8 cellular contexts compared by ENCODE assay signal in the genomic region with DNA sequence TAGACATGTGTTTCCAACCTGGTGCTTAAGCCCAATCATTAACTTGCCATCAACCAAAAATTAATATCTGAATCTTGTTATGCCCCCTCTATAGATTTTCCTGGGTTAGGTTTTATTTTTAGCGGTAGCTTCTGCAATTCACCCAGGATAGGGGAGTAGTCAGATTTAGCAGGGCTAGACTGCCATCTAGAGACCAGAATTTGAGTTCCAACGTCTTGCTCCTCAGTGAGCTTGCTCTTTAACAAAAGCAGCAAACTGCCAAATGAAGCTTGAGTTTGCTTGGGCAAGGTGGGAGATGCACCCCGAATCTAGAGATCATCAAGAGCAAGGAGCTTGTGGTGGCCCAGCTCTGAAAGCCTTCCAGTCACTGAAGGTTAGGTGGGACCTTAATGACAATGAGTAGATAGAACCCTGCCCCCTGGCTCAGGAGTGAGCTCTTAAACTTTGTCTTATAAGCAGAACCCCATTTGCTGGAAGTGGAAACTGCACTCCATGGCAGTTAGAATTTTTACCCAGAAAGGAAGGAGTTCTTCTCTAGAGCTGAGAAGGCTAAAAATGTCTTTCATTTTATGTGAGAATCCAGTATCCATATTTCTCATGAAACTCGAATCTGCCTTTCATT.
A peak's percentile ranks its signal among the peaks of the same experiment; 100 is the strongest.
DNase-seq lines count a peak whose midpoint lies in the region; ATAC-seq and TF ChIP-seq lines count a peak whose summit lies in the region.

No MANE protein-coding gene starts in this region.

- no peak overlapping the region for H3K4me3 ChIP-seq in upper lobe of right lung

- H3K4me1 ChIP-seq in upper lobe of right lung, result no peaks in the 10 kb centered on the region

- no peaks in the 10 kb centered on the region for H3K9me3 ChIP-seq in upper lobe of right lung

- H3K27ac ChIP-seq in upper lobe of right lung, result no peak overlapping the region

- H3K36me3 ChIP-seq in upper lobe of right lung, result no peaks in the 10 kb centered on the region

- ATAC-seq in left colon (peak; percentile 90), upper lobe of right lung (peak; percentile 90)

- POLR2A ChIA-PET in HEK293T (lab: Yijun Ruan, JAX), result no interaction called here

- no peaks in the 10 kb centered on the region for H3K27me3 ChIP-seq in upper lobe of right lung

- intact Hi-C loops in left colon (cut with DNase I, micrococcal nuclease) (loop anchor here in 1 of 2 donors (10.0 kb wide), 1 partner anchor 912 kb away; no protein-coding TSS in a partner anchor), upper lobe of right lung (cut with DNase I) (no loop called here)

- DNase-seq in DMS114 treated with DMSO at 0.1 percent for 48 hours (lab: John Stamatoyannopoulos, UW; ENCODE audit: unreplicated experiment), result peak; percentile 5
- DNase-seq in HEK293T (ENCODE audit: extremely low spot score), result peak; percentile 53
- DNase-seq in NCI-H460 (ENCODE audit: extremely low read depth, low read depth), result peak; percentile 18
- DNase-seq in cerebellar cortex (ENCODE audit: low spot score), result peak; percentile 62
- peak in 1 of 2 donors; percentile 26 for DNase-seq in left colon
- no peak for DNase-seq in upper lobe of right lung
- DNase-seq in stimulated activated CD4-positive, alpha-beta T cell treated with anti-CD3 and anti-CD28 coated beads, Interleukin-1b, Interleukin-23, amount 100 ng/mL, for 48 hours, result no peak
- DNase-seq in 8988T, result no peak

- CTCF ChIA-PET in HEK293T (lab: Yijun Ruan, JAX), result interaction anchor here (0.7 to 2.3 kb wide), 11 partner anchors 9 to 923 kb away, joined by 3 to 9 read pairs (median 4); no protein-coding TSS in a partner anchor

- TF ChIP-seq CTCF in upper lobe of right lung (IDR thresholded peaks at IDR 0.05), result peak; percentile 64

TF ChIP-seq in HEK293T, 16 proteins besides CTCF, POLR2A, EP300 and RAD21:
- TF ChIP-seq LEF1 (IDR thresholded peaks at IDR 0.05; ENCODE audit: borderline replicate concordance) (no peak), FOXA1 (IDR thresholded peaks at IDR 0.05) (no peak), BHLHE40 (IDR thresholded peaks at IDR 0.05; ENCODE audit: borderline replicate concordance) (no peak), TARDBP (IDR thresholded peaks at IDR 0.05) (no peak), NFRKB (IDR thresholded peaks at IDR 0.05) (no peak), CTBP1 (IDR thresholded peaks at IDR 0.05; ENCODE audit: borderline replicate concordance) (no peak), FOXM1 (IDR thresholded peaks at IDR 0.05; ENCODE audit: borderline replicate concordance) (no peak), ZNF384 (IDR thresholded peaks at IDR 0.05) (no peak), L3MBTL2 (conservative IDR thresholded peaks at IDR 0.05) (no peak), FOXK2 (IDR thresholded peaks at IDR 0.05) (no peak), HDGF (IDR thresholded peaks at IDR 0.05; ENCODE audit: borderline replicate concordance) (no peak), ELF4 (IDR thresholded peaks at IDR 0.05) (no peak)
TF ChIP-seq in HEK293T: peak in this region for 0.

Comparison
In these comparisons a context has a peak if more than half of its experiments do, and no peak if none do; other contexts are left out.
1. DNase-seq: peak in DMS114 treated with DMSO at 0.1 percent for 48 hours (single experiment), HEK293T (single experiment), NCI-H460 (single experiment) and cerebellar cortex (single experiment); none in upper lobe of right lung (single experiment), stimulated activated CD4-positive, alpha-beta T cell treated with anti-CD3 and anti-CD28 coated beads, Interleukin-1b, Interleukin-23, amount 100 ng/mL, for 48 hours (single experiment) and 8988T (single experiment).